1 cellular context compared by ENCODE assay signal in the genomic region with DNA sequence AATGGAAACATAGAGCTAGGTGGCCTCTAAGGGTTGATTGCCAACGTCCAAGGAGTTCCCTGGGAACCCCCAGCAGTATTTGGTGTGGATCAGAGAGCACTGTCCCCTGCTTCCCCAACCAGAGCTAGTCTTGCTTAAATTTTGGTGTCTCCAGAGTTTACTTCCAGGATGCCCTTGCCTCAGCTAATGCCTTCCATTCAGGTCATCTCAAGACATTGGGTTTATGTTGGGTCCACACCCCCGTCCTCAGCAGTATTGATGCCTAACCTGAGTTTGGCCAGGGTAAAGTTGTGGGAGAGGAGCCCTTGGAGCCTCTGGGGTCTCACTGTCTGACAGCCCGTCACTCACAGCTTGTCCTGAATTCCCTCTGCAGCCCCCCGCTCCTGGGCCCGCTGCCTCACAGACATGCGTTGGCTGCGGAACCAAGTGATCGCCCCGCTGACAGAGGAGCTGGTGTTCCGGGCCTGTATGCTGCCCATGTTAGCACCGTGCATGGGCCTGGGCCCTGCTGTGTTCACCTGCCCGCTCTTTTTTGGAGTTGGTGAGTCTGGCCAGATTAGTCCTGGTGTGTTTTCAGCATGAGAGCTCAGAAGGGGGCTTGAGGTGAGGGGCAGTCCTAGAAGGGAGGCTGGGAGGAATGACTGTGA.
TF ChIP-seq lines count a peak whose summit lies in the region.

No MANE protein-coding gene starts in this region.

TF ChIP-seq in endothelial cell of umbilical vein, 7 proteins besides CTCF, POLR2A, EP300 and RAD21 (continued from another document):
- TF ChIP-seq MYC (IDR thresholded peaks at IDR 0.05; ENCODE audit: low read depth, low read length): no peak
- TF ChIP-seq, protein P1, sequence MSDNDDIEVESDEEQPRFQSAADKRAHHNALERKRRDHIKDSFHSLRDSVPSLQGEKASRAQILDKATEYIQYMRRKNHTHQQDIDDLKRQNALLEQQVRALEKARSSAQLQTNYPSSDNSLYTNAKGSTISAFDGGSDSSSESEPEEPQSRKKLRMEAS (IDR thresholded peaks at IDR 0.05; ENCODE audit: insufficient read depth, insufficient read length): no peak
